ENCODE assay signal across 16 cellular contexts in the genomic region with DNA sequence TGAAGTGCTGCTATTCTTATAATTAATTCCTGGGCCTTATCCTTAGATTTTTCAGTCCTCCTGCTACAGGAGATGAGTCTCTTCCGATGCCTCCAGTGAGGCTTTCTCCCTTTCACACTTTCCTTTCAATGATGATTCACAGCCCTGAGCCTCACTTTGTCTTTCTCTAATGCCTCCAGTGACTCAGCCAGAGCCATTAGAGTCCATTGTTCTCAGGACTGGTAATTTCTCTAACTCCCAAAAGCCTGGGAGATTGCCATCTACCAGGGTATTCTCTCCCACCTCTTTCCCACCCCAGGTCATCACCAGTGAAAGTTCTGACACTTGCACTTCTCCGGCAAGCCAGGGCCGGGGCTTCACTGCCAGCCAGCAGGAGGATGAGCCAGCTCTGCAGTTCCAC. TPM values are rescaled to one million over a fixed set of nuclear protein-coding genes. Genes with fewer than 3 reads are reported as not detected.
DNase-seq lines count a peak whose midpoint lies in the region; ATAC-seq and TF ChIP-seq lines count a peak whose summit lies in the region.
"Had no signal": no experiment of that assay in that cellular context is flagged by ENCODE, and none has a peak within 500 bp of the region (broad histone marks: within the 10 kb centered on the region; RNA-seq: fewer than 3 reads in every experiment).

No MANE protein-coding gene starts in this region.

- POLR2A ChIA-PET in IMR-90 (lab: Charles Lee; ENCODE audit: unreplicated experiment) = no interaction called here

- no peak overlapping the region for H3K9ac ChIP-seq in IMR-90 (ENCODE audit: low read depth, low read length)

- no peak overlapping the region for H4K91ac ChIP-seq in IMR-90 (ENCODE audit: insufficient read depth, low read depth, low read length)

- no peak for TF ChIP-seq POLR2A in IMR-90 (IDR thresholded peaks at IDR 0.05; ENCODE audit: low read depth, low read length)

- no peak overlapping the region for H3K27ac ChIP-seq in IMR-90 (ENCODE audit: insufficient read depth, low read length)
- H3K27ac ChIP-seq in brain microvascular endothelial cell = no peak overlapping the region
- H3K27ac ChIP-seq: ascending aorta had no signal

- H4K20me1 ChIP-seq in IMR-90 (ENCODE audit: insufficient read depth, low read length) = no peaks in the 10 kb centered on the region

- H3K9me1 ChIP-seq in IMR-90 (ENCODE audit: insufficient read depth, low read length) = no peaks in the 10 kb centered on the region

- no peak overlapping the region for H3K18ac ChIP-seq in IMR-90 (ENCODE audit: low read depth, low read length)

- no TSS peak for BruUV-seq in IMR-90 (replicated peaks; lab: Mats Ljungman, UMichigan)

- ATAC-seq in IMR-90 (ENCODE audit: low read depth) (no peak), HG02642 (IDR thresholded peaks at IDR 0.05; ENCODE audit: poor library complexity, unreplicated experiment) (no peak)
- ATAC-seq: mucosa of descending colon; stimulated activated effector memory CD8-positive, alpha-beta T cell treated with anti-CD3 and anti-CD28 coated beads, Interleukin-12 subunit alpha, Interleukin-12 subunit beta, amount 100 ng/mL, for 72 hours had no signal

- no peak overlapping the region for H3K23ac ChIP-seq in IMR-90 (ENCODE audit: low read depth, low read length)

- no peaks in the 10 kb centered on the region for H3K9me3 ChIP-seq in IMR-90 (ENCODE audit: control insufficient read depth, insufficient read depth, low read length)
- H3K9me3 ChIP-seq: ascending aorta, mucosa of descending colon had no signal

- no peak overlapping the region for H3K4me2 ChIP-seq in IMR-90 (ENCODE audit: low read depth, low read length)

- CTCF ChIA-PET in IMR-90 (lab: Yijun Ruan, JAX) = no interaction called here

- TF ChIP-seq RAD21 in IMR-90 (IDR thresholded peaks at IDR 0.05; ENCODE audit: low read length) = no peak

- H2BK120ac ChIP-seq in IMR-90 (ENCODE audit: low read depth, low read length) = no peak overlapping the region

- intact Hi-C loops in IMR-90 (cut with micrococcal nuclease) = no loop called here

- H2BK20ac ChIP-seq in IMR-90 (ENCODE audit: low read depth, low read length) = no peak overlapping the region

- no peak overlapping the region for H2BK5ac ChIP-seq in IMR-90 (ENCODE audit: low read depth, low read length, poor library complexity, severe bottlenecking)

- DNase-seq in AG20443 (ENCODE audit: low spot score) (peak; percentile 37), IMR-90 (peak; percentile 39), brain microvascular endothelial cell (peak; percentile 62), iPS DF 19.7 (ENCODE audit: low read depth, low spot score) (peak; percentile 40), DMS 273 (lab: John Stamatoyannopoulos, UW; ENCODE audit: unreplicated experiment) (no peak), activated T-cell treated with anti-CD3 and anti-CD28 coated beads for 4 hours (no peak)
- DNase-seq in stimulated activated naive CD4-positive, alpha-beta T cell treated with Interleukin-2 at 50 U/mL for 16 hours (lab: John Stamatoyannopoulos, UW) = no peak
- DNase-seq: activated CD4-positive, alpha-beta T cell treated with anti-CD3 and anti-CD28 coated beads, Interleukin-2, amount 10 ng/mL, durations not matched to agents 7 days and 5 days; DMS 273 treated with DMSO at 0.1 percent for 48 hours; mucosa of descending colon; NCI-H345; stimulated activated CD4-positive, alpha-beta T cell treated with anti-CD3 and anti-CD28 coated beads, Interleukin-2, amount 100 ng/mL, for 48 hours; T-helper 2 cell had no signal

- H3K14ac ChIP-seq in IMR-90 (replicated peaks; ENCODE audit: low read depth, low read length) = no peak overlapping the region

- no peaks in the 10 kb centered on the region for H3K4me1 ChIP-seq in IMR-90 (ENCODE audit: control insufficient read depth, insufficient read depth, low read length)
- H3K4me1 ChIP-seq: ascending aorta had no signal

- H3K4ac ChIP-seq in IMR-90 (ENCODE audit: low read depth, low read length) = no peak overlapping the region

- WGBS in IMR-90 (ENCODE audit: extremely low coverage in 2 of 2, insufficient read length in 1 of 2), 2 experiments = 60% methylated on average over 1 of the region's 3 CpGs; no CpG with 5 or more reads in 1 of the 2 experiments

- dilution Hi-C loops in IMR-90 (cut with HindIII; ENCODE audit: low sequenced_read_pairs, unreplicated experiment) = no loop called here

- no peak overlapping the region for H4K5ac ChIP-seq in IMR-90 (ENCODE audit: low read depth, low read length)

- no peak overlapping the region for H3K56ac ChIP-seq in IMR-90 (ENCODE audit: extremely low read depth, insufficient read depth, low read length)

- no peak overlapping the region for H2AFZ ChIP-seq in IMR-90 (replicated peaks; ENCODE audit: low read length, poor library complexity)

- H4K8ac ChIP-seq in IMR-90 (ENCODE audit: low read depth in 2 of 2, low read length in 2 of 2) = no peak overlapping the region

- H2BK15ac ChIP-seq in IMR-90 (ENCODE audit: low read depth, low read length) = no peak overlapping the region

- no peak overlapping the region for H2AK9ac ChIP-seq in IMR-90 (replicated peaks; ENCODE audit: low read depth, low read length, poor library complexity)

- no peak for TF ChIP-seq CTCF in IMR-90 (conservative IDR thresholded peaks at IDR 0.05; ENCODE audit: low read depth, low read length)
- TF ChIP-seq CTCF in brain microvascular endothelial cell (IDR thresholded peaks at IDR 0.05; ENCODE audit: low read depth, low read length, missing control alignments) = no peak

- no peak overlapping the region for H2AK5ac ChIP-seq in IMR-90 (ENCODE audit: low read depth, low read length)

- H3K36me3 ChIP-seq in IMR-90 (ENCODE audit: control insufficient read depth, insufficient read depth, low read length) = no peaks in the 10 kb centered on the region
- H3K36me3 ChIP-seq in brain microvascular endothelial cell (replicated peaks) = no peaks in the 10 kb centered on the region
- H3K36me3 ChIP-seq: ascending aorta had no signal

- H3K27me3 ChIP-seq in IMR-90 (ENCODE audit: control insufficient read depth, insufficient read depth, low read length) = peaks cover 9% of the 10 kb centered on the region
- no peaks in the 10 kb centered on the region for H3K27me3 ChIP-seq in brain microvascular endothelial cell (replicated peaks)
- H3K27me3 ChIP-seq: ascending aorta had no signal

- no peak overlapping the region for H3K4me3 ChIP-seq in IMR-90 (ENCODE audit: insufficient read depth, low read depth, low read length)
- no peak overlapping the region for H3K4me3 ChIP-seq in brain microvascular endothelial cell (ENCODE audit: low read depth, low read length)
- H3K4me3 ChIP-seq: ascending aorta, mucosa of descending colon had no signal

- H3K79me1 ChIP-seq in IMR-90 (ENCODE audit: low read depth in 1 of 2, low read length in 2 of 2) = no peaks in the 10 kb centered on the region

- in situ Hi-C loops in IMR-90 (cut with MboI; ENCODE audit: low sequenced_read_pairs) = no loop called here
- in situ Hi-C loops in brain microvascular endothelial cell (cut with HindIII; ENCODE audit: low pct_ligation_motif_present, low sequenced_read_pairs) = no loop called here

TF ChIP-seq in IMR-90, 13 proteins besides CTCF, POLR2A, EP300 and RAD21:
- TF ChIP-seq RFX5 (IDR thresholded peaks at IDR 0.05; ENCODE audit: low read depth, low read length) = no peak
- no peak for TF ChIP-seq MAZ (IDR thresholded peaks at IDR 0.05; ENCODE audit: borderline replicate concordance, low read depth, low read length)
- TF ChIP-seq, protein P1, sequence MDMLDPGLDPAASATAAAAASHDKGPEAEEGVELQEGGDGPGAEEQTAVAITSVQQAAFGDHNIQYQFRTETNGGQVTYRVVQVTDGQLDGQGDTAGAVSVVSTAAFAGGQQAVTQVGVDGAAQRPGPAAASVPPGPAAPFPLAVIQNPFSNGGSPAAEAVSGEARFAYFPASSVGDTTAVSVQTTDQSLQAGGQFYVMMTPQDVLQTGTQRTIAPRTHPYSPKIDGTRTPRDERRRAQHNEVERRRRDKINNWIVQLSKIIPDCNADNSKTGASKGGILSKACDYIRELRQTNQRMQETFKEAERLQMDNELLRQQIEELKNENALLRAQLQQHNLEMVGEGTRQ (IDR thresholded peaks at IDR 0.05; ENCODE audit: low read depth, low read length) = no peak
- TF ChIP-seq NFE2L2 (IDR thresholded peaks at IDR 0.05; ENCODE audit: low read depth, low read length) = no peak
- no peak for TF ChIP-seq CHD1 (IDR thresholded peaks at IDR 0.05; ENCODE audit: low read depth, low read length)
- no peak for TF ChIP-seq RCOR1 (IDR thresholded peaks at IDR 0.05; ENCODE audit: insufficient replicate concordance, low read length)
- no peak for TF ChIP-seq SMC3 (IDR thresholded peaks at IDR 0.05; ENCODE audit: low read depth, low read length)
- no peak for TF ChIP-seq FOS (IDR thresholded peaks at IDR 0.05; ENCODE audit: low read depth, low read length)

RNA-seq across cellular contexts. Expression of a gene that starts 49.6 kb away (rescaled TPM):
- total RNA-seq in IMR-90 (2012; rRNA removed) = 11.1 and 28.1 TPM in 2 replicates
- polyA plus RNA-seq in IMR-90 (2012; rRNA removed) = 50.0 and 51.4 TPM in 2 replicates
- 10.8 and 11.3 TPM in 2 replicates for polyA plus RNA-seq in IMR-90 (2012; cell fraction: cytosol; rRNA removed)
- 142 and 399 TPM in 2 replicates for polyA plus RNA-seq in IMR-90 (2012; cell fraction: nucleus; rRNA removed; ENCODE audit: low replicate concordance)

Comparison
In these comparisons a context has a peak if more than half of its experiments do, and no peak if none do; other contexts are left out.
1. DNase-seq: peak in AG20443 (single experiment), IMR-90 (single experiment), brain microvascular endothelial cell (single experiment) and iPS DF 19.7 (single experiment); none in DMS 273 (single experiment), stimulated activated naive CD4-positive, alpha-beta T cell treated with Interleukin-2 at 50 U/mL for 16 hours (single experiment) and activated T-cell treated with anti-CD3 and anti-CD28 coated beads for 4 hours (single experiment).